Comparison of ENCODE assay signal across 9 cellular contexts in genomic region chr17:13600475-13601316, GRCh38. TPM values are rescaled to one million over a fixed set of nuclear protein-coding genes. Genes with fewer than 3 reads are reported as not detected.
A peak's percentile ranks its signal among the peaks of the same experiment; 100 is the strongest.
DNase-seq lines count a peak whose midpoint lies in the region; ATAC-seq and TF ChIP-seq lines count a peak whose summit lies in the region.
"Had no signal": no experiment of that assay in that cellular context is flagged by ENCODE, and none has a peak within 500 bp of the region (broad histone marks: within the 10 kb centered on the region; RNA-seq: fewer than 3 reads in every experiment).

No MANE protein-coding gene starts in this region.

- H3K4me1 Mint-ChIP-seq in activated CD4-positive, alpha-beta T cell treated with anti-CD3 and anti-CD28 coated beads for 36 hours: peaks cover 10% of the 10 kb centered on the region

- no peak for ATAC-seq in activated CD4-positive, alpha-beta T cell treated with anti-CD3 and anti-CD28 coated beads for 36 hours
- ATAC-seq in GM18870 (IDR thresholded peaks at IDR 0.05; ENCODE audit: unreplicated experiment): no peak

- H3K4me1 ChIP-seq in thymus (ENCODE audit: control insufficient read depth, insufficient read depth, low read length): no peaks in the 10 kb centered on the region

- POLR2A ChIA-PET in activated CD4-positive, alpha-beta T cell treated with anti-CD3 and anti-CD28 coated beads for 36 hours (lab: Charles Lee): no interaction called here

- no peaks in the 10 kb centered on the region for H3K9me3 Mint-ChIP-seq in activated CD4-positive, alpha-beta T cell treated with anti-CD3 and anti-CD28 coated beads for 36 hours (ENCODE audit: low read depth)

- H3K27me3 ChIP-seq in thymus (ENCODE audit: control insufficient read depth, insufficient read depth): peaks cover 37% of the 10 kb centered on the region

- no peak overlapping the region for H3K4me3 Mint-ChIP-seq in activated CD4-positive, alpha-beta T cell treated with anti-CD3 and anti-CD28 coated beads for 36 hours

- no peak for TF ChIP-seq POLR2A in lower leg skin (IDR thresholded peaks at IDR 0.05)

- H3K27me3 Mint-ChIP-seq in activated CD4-positive, alpha-beta T cell treated with anti-CD3 and anti-CD28 coated beads for 36 hours: peaks cover 55% of the 10 kb centered on the region

- H3K36me3 ChIP-seq in thymus (ENCODE audit: control insufficient read depth, insufficient read depth): no peaks in the 10 kb centered on the region

- CTCF ChIA-PET in activated CD4-positive, alpha-beta T cell treated with anti-CD3 and anti-CD28 coated beads for 36 hours (lab: Charles Lee): no interaction called here

- no peak overlapping the region for H3K27ac ChIP-seq in thymus (ENCODE audit: low read depth)

- no peaks in the 10 kb centered on the region for H3K36me3 Mint-ChIP-seq in activated CD4-positive, alpha-beta T cell treated with anti-CD3 and anti-CD28 coated beads for 36 hours (ENCODE audit: low read depth)

- DNase-seq in activated CD4-positive, alpha-beta T cell treated with anti-CD3 and anti-CD28 coated beads for 36 hours: peak; percentile 8
- no peak for DNase-seq in activated CD4-positive, alpha-beta T cell treated with anti-CD3 and anti-CD28 coated beads, Interleukin-2, amount 50 U/mL, for 4 hours
- DNase-seq in ecto neural progenitor cell (ENCODE audit: low spot score): peak; percentile 75
- DNase-seq in lower leg skin (ENCODE audit: low spot score in 2 of 2): no peak
- DNase-seq in NCI-H2196 treated with DMSO at 0.1 percent for 48 hours (lab: John Stamatoyannopoulos, UW; ENCODE audit: unreplicated experiment): no peak
- no peak for DNase-seq in superior temporal gyrus (ENCODE audit: extremely low spot score)
- DNase-seq: T-helper 9 cell had no signal

- H3K27ac Mint-ChIP-seq in activated CD4-positive, alpha-beta T cell treated with anti-CD3 and anti-CD28 coated beads for 36 hours: no peak overlapping the region

- no peak for TF ChIP-seq CTCF in lower leg skin (IDR thresholded peaks at IDR 0.05)

- peak overlapping the region; percentile 6 for H3K4me3 ChIP-seq in lower leg skin (ENCODE audit: low read depth, poor library complexity, severe bottlenecking)
- H3K4me3 ChIP-seq in thymus (ENCODE audit: low read length): peak overlapping the region; percentile 6

- intact Hi-C loops in activated CD4-positive, alpha-beta T cell treated with anti-CD3 and anti-CD28 coated beads for 36 hours (cut with DNase I, micrococcal nuclease): no loop called here
- intact Hi-C loops in lower leg skin (cut with DNase I; ENCODE audit: low total_unique reads): no loop called here

- WGBS in lower leg skin, 2 donors: 9 to 15% methylated on average over 44 to 55 of the region's 100 CpGs
- 5% methylated on average over 100 of the region's 100 CpGs for WGBS in thymus

- H3K9me3 ChIP-seq in thymus (ENCODE audit: control insufficient read depth): no peaks in the 10 kb centered on the region

RNA-seq across cellular contexts. Expression of gene HS3ST3A1, which starts 1.0 kb away (rescaled TPM):
- total RNA-seq in activated CD4-positive, alpha-beta T cell treated with anti-CD3 and anti-CD28 coated beads for 36 hours: under 1 TPM; 0.27 to 0.56 TPM
- total RNA-seq in lower leg skin: 10 to 100 TPM in 1 of 4 donors, 1 to 10 TPM in 3; 1.4 to 21.2 (median 7.8) TPM
- 0.43 TPM for polyA plus RNA-seq in thymus

Comparison
In these comparisons a context has a peak if more than half of its experiments do, and no peak if none do; other contexts are left out.
1. DNase-seq: peak in activated CD4-positive, alpha-beta T cell treated with anti-CD3 and anti-CD28 coated beads for 36 hours (single experiment) and ecto neural progenitor cell (single experiment); none in activated CD4-positive, alpha-beta T cell treated with anti-CD3 and anti-CD28 coated beads, Interleukin-2, amount 50 U/mL, for 4 hours (0 of 2), lower leg skin (0 of 2), NCI-H2196 treated with DMSO at 0.1 percent for 48 hours (single experiment) and superior temporal gyrus (single experiment).